ENCODE assay signal across 2 cellular contexts in genomic region chr7:4791101-4791737, GRCh38.
TF ChIP-seq lines count a peak whose summit lies in the region.

No MANE protein-coding gene starts in this region.

TF ChIP-seq in H1, 55 proteins besides CTCF, POLR2A, EP300 and RAD21:
- TF ChIP-seq ZNF274 (IDR thresholded peaks at IDR 0.05; ENCODE audit: borderline replicate concordance, extremely low read depth, low read length), result no peak
- TF ChIP-seq HDAC6 (IDR thresholded peaks at IDR 0.05; ENCODE audit: low read depth, low read length), result no peak
- no peak for TF ChIP-seq E2F6 (IDR thresholded peaks at IDR 0.05)
- no peak for TF ChIP-seq RNF2 (IDR thresholded peaks at IDR 0.05; ENCODE audit: borderline replicate concordance, low read depth, low read length, missing control alignments, poor library complexity, severe bottlenecking)
- TF ChIP-seq CEBPB (IDR thresholded peaks at IDR 0.05; ENCODE audit: low read depth, low read length), result no peak
- TF ChIP-seq BRCA1 (IDR thresholded peaks at IDR 0.05; ENCODE audit: low read depth, low read length), result no peak
- TF ChIP-seq SRF (IDR thresholded peaks at IDR 0.05; ENCODE audit: low read depth, low read length), result no peak
- TF ChIP-seq TCF12 (IDR thresholded peaks at IDR 0.05; ENCODE audit: low read depth, low read length), result no peak
- no peak for TF ChIP-seq JUN (IDR thresholded peaks at IDR 0.05; ENCODE audit: low read depth, low read length)
- no peak for TF ChIP-seq GTF2F1 (IDR thresholded peaks at IDR 0.05; ENCODE audit: borderline replicate concordance, low read depth, low read length)
- TF ChIP-seq CHD7 (IDR thresholded peaks at IDR 0.05; ENCODE audit: insufficient replicate concordance, low read length), result no peak
- TF ChIP-seq SIRT6 (IDR thresholded peaks at IDR 0.05; ENCODE audit: low read length), result no peak
- no peak for TF ChIP-seq JUND (IDR thresholded peaks at IDR 0.05; ENCODE audit: low read length)

TF ChIP-seq in GM12891, 5 proteins besides CTCF, POLR2A, EP300 and RAD21:
- no peak for TF ChIP-seq POLR2AphosphoS5 (IDR thresholded peaks at IDR 0.05; ENCODE audit: low read depth, low read length)
- TF ChIP-seq SPI1 (IDR thresholded peaks at IDR 0.05; ENCODE audit: low read depth, low read length), result no peak
- TF ChIP-seq TAF1 (IDR thresholded peaks at IDR 0.05; ENCODE audit: low read depth, low read length), result no peak
- no peak for TF ChIP-seq PAX5 (IDR thresholded peaks at IDR 0.05; ENCODE audit: insufficient read depth, low read length, severe bottlenecking)
- TF ChIP-seq POU2F2 (IDR thresholded peaks at IDR 0.05; ENCODE audit: low read depth, low read length), result no peak
TF ChIP-seq in GM12891: peak in this region for 0.
